ENCODE assay signal across 20 cellular contexts in genomic region chr3:25584011-25584789, GRCh38.
"Had no signal": no experiment of that assay in that cellular context is flagged by ENCODE, and none has a peak within 500 bp of the region (broad histone marks: within the 10 kb centered on the region; RNA-seq: fewer than 3 reads in every experiment).

No MANE protein-coding gene starts in this region.

- H3K36me3 ChIP-seq: prostate gland had no signal

- H3K4me1 ChIP-seq: prostate gland, testis had no signal

- ATAC-seq: activated CD8-positive, alpha-beta memory T cell treated with anti-CD3 and anti-CD28 coated beads, Interleukin-2, amount 10 ng/mL, durations not matched to agents 7 days and 5 days; gastroesophageal sphincter; natural killer cell treated with Interleukin-12 subunit alpha and Interleukin-12 subunit beta and Interleukin-15 and Interleukin-18, amount 100 ng/mL, for 72 hours; right cardiac atrium; stimulated activated effector memory CD8-positive, alpha-beta T cell treated with anti-CD3 and anti-CD28 coated beads, Interleukin-12 subunit alpha, Interleukin-12 subunit beta, amount 100 ng/mL, for 72 hours; T-cell had no signal

- H3K4me1 Mint-ChIP-seq: activated B cell treated with CpG ODN at 0.5 μM for 24 hours; activated CD8-positive, alpha-beta memory T cell treated with anti-CD3 and anti-CD28 coated beads, Interleukin-2, amount 10 ng/mL, durations not matched to agents 7 days and 5 days; T-cell had no signal

- DNase-seq: activated B cell treated with CpG ODN at 0.5 μM for 24 hours; activated CD4-positive, alpha-beta memory T cell treated with anti-CD3 and anti-CD28 coated beads, Interleukin-2, amount 10 ng/mL, durations not matched to agents 7 days and 5 days; activated CD4-positive, alpha-beta T cell treated with anti-CD3 and anti-CD28 coated beads for 4 hours; activated CD8-positive, alpha-beta memory T cell treated with anti-CD3 and anti-CD28 coated beads, Interleukin-2, amount 10 ng/mL, durations not matched to agents 7 days and 5 days; central memory CD4-positive, alpha-beta T cell; cortex of kidney; immature natural killer cell; nucleus accumbens; right cardiac atrium; stimulated activated CD4-positive, alpha-beta T cell treated with anti-CD3 and anti-CD28 coated beads, Interleukin-4, amount 100 ng/mL, for 1 hour; T-cell; T-helper 9 cell; testis had no signal

- H3K36me3 Mint-ChIP-seq: activated CD8-positive, alpha-beta memory T cell treated with anti-CD3 and anti-CD28 coated beads, Interleukin-2, amount 10 ng/mL, durations not matched to agents 7 days and 5 days; activated naive CD8-positive, alpha-beta T cell; immature natural killer cell; natural killer cell treated with Interleukin-12 subunit alpha and Interleukin-12 subunit beta and Interleukin-15 and Interleukin-18, amount 100 ng/mL, for 72 hours; stimulated activated effector memory CD8-positive, alpha-beta T cell treated with anti-CD3 and anti-CD28 coated beads, Interleukin-12 subunit alpha, Interleukin-12 subunit beta, amount 100 ng/mL, for 72 hours; T-cell had no signal

- H3K27me3 ChIP-seq: gastroesophageal sphincter, testis had no signal

- H3K27me3 Mint-ChIP-seq: activated CD4-positive, alpha-beta memory T cell treated with anti-CD3 and anti-CD28 coated beads, Interleukin-2, amount 10 ng/mL, durations not matched to agents 7 days and 5 days; activated CD8-positive, alpha-beta memory T cell treated with anti-CD3 and anti-CD28 coated beads, Interleukin-2, amount 10 ng/mL, durations not matched to agents 7 days and 5 days; activated naive CD8-positive, alpha-beta T cell; natural killer cell treated with Interleukin-12 subunit alpha and Interleukin-12 subunit beta and Interleukin-15 and Interleukin-18, amount 100 ng/mL, for 72 hours had no signal

- H3K4me3 ChIP-seq: gastroesophageal sphincter, prostate gland, skin epidermis, testis had no signal

- H3K4me3 Mint-ChIP-seq: activated B cell treated with CpG ODN at 0.5 μM for 24 hours; activated CD4-positive, alpha-beta memory T cell treated with anti-CD3 and anti-CD28 coated beads, Interleukin-2, amount 10 ng/mL, durations not matched to agents 7 days and 5 days; activated CD8-positive, alpha-beta memory T cell treated with anti-CD3 and anti-CD28 coated beads, Interleukin-2, amount 10 ng/mL, durations not matched to agents 7 days and 5 days; activated naive CD8-positive, alpha-beta T cell; immature natural killer cell; natural killer cell treated with Interleukin-12 subunit alpha and Interleukin-12 subunit beta and Interleukin-15 and Interleukin-18, amount 100 ng/mL, for 72 hours; stimulated activated effector memory CD8-positive, alpha-beta T cell treated with anti-CD3 and anti-CD28 coated beads, Interleukin-12 subunit alpha, Interleukin-12 subunit beta, amount 100 ng/mL, for 72 hours; T-cell; type B pancreatic cell had no signal

- H3K27ac Mint-ChIP-seq: activated B cell treated with CpG ODN at 0.5 μM for 24 hours; activated CD4-positive, alpha-beta memory T cell treated with anti-CD3 and anti-CD28 coated beads, Interleukin-2, amount 10 ng/mL, durations not matched to agents 7 days and 5 days; activated CD8-positive, alpha-beta memory T cell treated with anti-CD3 and anti-CD28 coated beads, Interleukin-2, amount 10 ng/mL, durations not matched to agents 7 days and 5 days; activated naive CD8-positive, alpha-beta T cell; immature natural killer cell; natural killer cell treated with Interleukin-12 subunit alpha and Interleukin-12 subunit beta and Interleukin-15 and Interleukin-18, amount 100 ng/mL, for 72 hours; stimulated activated effector memory CD8-positive, alpha-beta T cell treated with anti-CD3 and anti-CD28 coated beads, Interleukin-12 subunit alpha, Interleukin-12 subunit beta, amount 100 ng/mL, for 72 hours; T-cell; type B pancreatic cell had no signal

- H3K27ac ChIP-seq: gastroesophageal sphincter, prostate gland, skin epidermis, testis had no signal

- H3K9me3 ChIP-seq: gastroesophageal sphincter, prostate gland, testis had no signal

- H3K9me3 Mint-ChIP-seq: activated CD4-positive, alpha-beta memory T cell treated with anti-CD3 and anti-CD28 coated beads, Interleukin-2, amount 10 ng/mL, durations not matched to agents 7 days and 5 days; natural killer cell treated with Interleukin-12 subunit alpha and Interleukin-12 subunit beta and Interleukin-15 and Interleukin-18, amount 100 ng/mL, for 72 hours; stimulated activated effector memory CD8-positive, alpha-beta T cell treated with anti-CD3 and anti-CD28 coated beads, Interleukin-12 subunit alpha, Interleukin-12 subunit beta, amount 100 ng/mL, for 72 hours; type B pancreatic cell had no signal
